ENCODE assay signal across 14 cellular contexts in genomic region chr11:1226981-1227550, GRCh38. TPM values are rescaled to one million over a fixed set of nuclear protein-coding genes. Genes with fewer than 3 reads are reported as not detected.
DNase-seq lines count a peak whose midpoint lies in the region; ATAC-seq and TF ChIP-seq lines count a peak whose summit lies in the region.
"Had no signal": no experiment of that assay in that cellular context is flagged by ENCODE, and none has a peak within 500 bp of the region (broad histone marks: within the 10 kb centered on the region; RNA-seq: fewer than 3 reads in every experiment).

No MANE protein-coding gene starts in this region.

- H3K9me2 ChIP-seq in SK-N-SH (no peaks in the 10 kb centered on the region), hepatocyte (replicated peaks; ENCODE audit: insufficient read depth) (no peaks in the 10 kb centered on the region)

- H3K4me3 ChIP-seq in SK-N-SH (ENCODE audit: low read depth in 2 of 2, low read length in 1 of 2) (no peak overlapping the region), hepatocyte (no peak overlapping the region)

- H3K9me3 ChIP-seq in SK-N-SH = no peaks in the 10 kb centered on the region
- no peaks in the 10 kb centered on the region for H3K9me3 ChIP-seq in hepatocyte (ENCODE audit: low read depth)

- no peaks in the 10 kb centered on the region for H3K27me3 ChIP-seq in SK-N-SH (ENCODE audit: insufficient read depth)
- H3K27me3 ChIP-seq in hepatocyte = no peaks in the 10 kb centered on the region

- intact Hi-C loops in sciatic nerve (cut with DNase I) = no loop called here

- no peak for TF ChIP-seq EP300 in SK-N-SH (IDR thresholded peaks at IDR 0.05; ENCODE audit: borderline replicate concordance in 1 of 2, low read depth in 1 of 2, low read length in 1 of 2)

- no peak overlapping the region for H3K9ac ChIP-seq in SK-N-SH

- TF ChIP-seq RAD21 in SK-N-SH (IDR thresholded peaks at IDR 0.05; ENCODE audit: low read length) = no peak

- no peaks in the 10 kb centered on the region for H3K36me3 ChIP-seq in SK-N-SH (replicated peaks in 1 of 2; ENCODE audit: control insufficient read depth in 1 of 2, insufficient read depth in 2 of 2, low read length in 1 of 2)
- H3K36me3 ChIP-seq in hepatocyte (replicated peaks; ENCODE audit: insufficient read depth, low read depth) = no peaks in the 10 kb centered on the region

- no CpG with 5 or more reads among the region's 23 CpGs for WGBS in SK-N-SH (ENCODE audit: low lambda C conversion rate)
- WGBS in hepatocyte (ENCODE audit: low lambda C conversion rate, missing lambda C conversion rate) = 82% methylated on average over 10 of the region's 23 CpGs

- no peak overlapping the region for H3K27ac ChIP-seq in SK-N-SH (ENCODE audit: low read depth in 2 of 2, low read length in 1 of 2)
- no peak overlapping the region for H3K27ac ChIP-seq in hepatocyte

- DNase-seq in NCI-H82 (lab: John Stamatoyannopoulos, UW) (peak; percentile 33), NCI-H82 treated with DMSO at 0.1 percent for 48 hours (lab: John Stamatoyannopoulos, UW; ENCODE audit: unreplicated experiment) (no peak), SK-N-SH (peak; percentile 77), hepatocyte (ENCODE audit: low spot score) (no peak), sciatic nerve (ENCODE audit: low spot score) (peak; percentile 48), GM13977 (ENCODE audit: low spot score) (no peak), medulla oblongata (ENCODE audit: extremely low spot score) (no peak), nucleus accumbens (lab: John Stamatoyannopoulos, UW) (no peak)
- DNase-seq: activated CD4-positive, alpha-beta T cell treated with anti-CD3 and anti-CD28 coated beads, Interleukin-2, amount 50 U/mL, for 48 hours; activated naive CD4-positive, alpha-beta T cell treated with anti-CD3 and anti-CD28 coated beads, Interleukin-2, amount 50 U/mL, for 16 hours; NCI-H1092 treated with DMSO at 0.1 percent for 48 hours; NCI-H526 had no signal

- no peak overlapping the region for H2AFZ ChIP-seq in SK-N-SH (ENCODE audit: low read depth)
- no peak overlapping the region for H2AFZ ChIP-seq in hepatocyte

- H3K4me1 ChIP-seq in SK-N-SH (ENCODE audit: control insufficient read depth in 1 of 2, insufficient read depth in 2 of 2, low read depth in 1 of 2, low read length in 1 of 2) (peaks cover 0 to 2% of the 10 kb centered on the region in 2 experiments; a peak in 1 of 4 replicates), hepatocyte (ENCODE audit: insufficient read depth) (no peaks in the 10 kb centered on the region)

- POLR2A ChIA-PET in SK-N-SH (lab: Yijun Ruan, JAX) = no interaction called here

- H3F3A ChIP-seq in SK-N-SH (replicated peaks; ENCODE audit: insufficient read depth) = no peaks in the 10 kb centered on the region

- H4K20me1 ChIP-seq in SK-N-SH (ENCODE audit: insufficient read depth) = no peaks in the 10 kb centered on the region
- no peaks in the 10 kb centered on the region for H4K20me1 ChIP-seq in hepatocyte (ENCODE audit: insufficient read depth, poor library complexity, severe bottlenecking)

- in situ Hi-C loops in GM13977 (cut with MboI; ENCODE audit: low pct_unique_long_range_greater_than_20kb, low sequenced_read_pairs, unreplicated experiment) = no loop called here

- ATAC-seq in sciatic nerve = no peak

- no peaks in the 10 kb centered on the region for H3K79me2 ChIP-seq in SK-N-SH (ENCODE audit: insufficient read depth)
- H3K79me2 ChIP-seq in hepatocyte = no peaks in the 10 kb centered on the region

- CTCF ChIA-PET in SK-N-SH (lab: Yijun Ruan, JAX) = interaction anchor here (1.1 to 2.1 kb wide), 3 partner anchors 27 to 289 kb away, joined by 3 to 7 read pairs (median 5); no protein-coding TSS in a partner anchor

- H3K4me2 ChIP-seq in SK-N-SH (no peak overlapping the region), hepatocyte (no peak overlapping the region)

- no peak for TF ChIP-seq CTCF in SK-N-SH (IDR thresholded peaks at IDR 0.05)
- peak; percentile 3 for TF ChIP-seq CTCF in hepatocyte (IDR thresholded peaks at IDR 0.05; ENCODE audit: poor library complexity)
- TF ChIP-seq CTCF in GM13977 (IDR thresholded peaks at IDR 0.05; ENCODE audit: extremely low read depth, insufficient read depth, missing control alignments) = no peak

TF ChIP-seq in SK-N-SH, 30 proteins besides CTCF, POLR2A, EP300 and RAD21:
- TF ChIP-seq, protein P1, sequence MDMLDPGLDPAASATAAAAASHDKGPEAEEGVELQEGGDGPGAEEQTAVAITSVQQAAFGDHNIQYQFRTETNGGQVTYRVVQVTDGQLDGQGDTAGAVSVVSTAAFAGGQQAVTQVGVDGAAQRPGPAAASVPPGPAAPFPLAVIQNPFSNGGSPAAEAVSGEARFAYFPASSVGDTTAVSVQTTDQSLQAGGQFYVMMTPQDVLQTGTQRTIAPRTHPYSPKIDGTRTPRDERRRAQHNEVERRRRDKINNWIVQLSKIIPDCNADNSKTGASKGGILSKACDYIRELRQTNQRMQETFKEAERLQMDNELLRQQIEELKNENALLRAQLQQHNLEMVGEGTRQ (IDR thresholded peaks at IDR 0.05; ENCODE audit: borderline replicate concordance, low read depth, low read length) = no peak
- TF ChIP-seq, protein P2, sequence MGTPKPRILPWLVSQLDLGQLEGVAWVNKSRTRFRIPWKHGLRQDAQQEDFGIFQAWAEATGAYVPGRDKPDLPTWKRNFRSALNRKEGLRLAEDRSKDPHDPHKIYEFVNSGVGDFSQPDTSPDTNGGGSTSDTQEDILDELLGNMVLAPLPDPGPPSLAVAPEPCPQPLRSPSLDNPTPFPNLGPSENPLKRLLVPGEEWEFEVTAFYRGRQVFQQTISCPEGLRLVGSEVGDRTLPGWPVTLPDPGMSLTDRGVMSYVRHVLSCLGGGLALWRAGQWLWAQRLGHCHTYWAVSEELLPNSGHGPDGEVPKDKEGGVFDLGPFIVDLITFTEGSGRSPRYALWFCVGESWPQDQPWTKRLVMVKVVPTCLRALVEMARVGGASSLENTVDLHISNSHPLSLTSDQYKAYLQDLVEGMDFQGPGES (IDR thresholded peaks at IDR 0.05; ENCODE audit: low read depth, low read length) = no peak
- TF ChIP-seq SMC3 (IDR thresholded peaks at IDR 0.05; ENCODE audit: low read depth, low read length) = no peak
- TF ChIP-seq GATA2 (CRISPR knock-in tag; IDR thresholded peaks at IDR 0.05) = no peak
- TF ChIP-seq FOXJ3 (CRISPR knock-in tag; IDR thresholded peaks at IDR 0.05) = no peak
- TF ChIP-seq, protein P3, sequence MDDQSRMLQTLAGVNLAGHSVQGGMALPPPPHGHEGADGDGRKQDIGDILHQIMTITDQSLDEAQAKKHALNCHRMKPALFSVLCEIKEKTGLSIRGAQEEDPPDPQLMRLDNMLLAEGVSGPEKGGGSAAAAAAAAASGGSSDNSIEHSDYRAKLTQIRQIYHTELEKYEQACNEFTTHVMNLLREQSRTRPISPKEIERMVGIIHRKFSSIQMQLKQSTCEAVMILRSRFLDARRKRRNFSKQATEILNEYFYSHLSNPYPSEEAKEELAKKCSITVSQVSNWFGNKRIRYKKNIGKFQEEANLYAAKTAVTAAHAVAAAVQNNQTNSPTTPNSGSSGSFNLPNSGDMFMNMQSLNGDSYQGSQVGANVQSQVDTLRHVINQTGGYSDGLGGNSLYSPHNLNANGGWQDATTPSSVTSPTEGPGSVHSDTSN (IDR thresholded peaks at IDR 0.05) = no peak
- TF ChIP-seq YY1 (IDR thresholded peaks at IDR 0.05; ENCODE audit: low read depth) = no peak
- no peak for TF ChIP-seq NFIC (IDR thresholded peaks at IDR 0.05; ENCODE audit: borderline replicate concordance)
- TF ChIP-seq, protein P4, sequence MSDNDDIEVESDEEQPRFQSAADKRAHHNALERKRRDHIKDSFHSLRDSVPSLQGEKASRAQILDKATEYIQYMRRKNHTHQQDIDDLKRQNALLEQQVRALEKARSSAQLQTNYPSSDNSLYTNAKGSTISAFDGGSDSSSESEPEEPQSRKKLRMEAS (IDR thresholded peaks at IDR 0.05; ENCODE audit: low read depth) = no peak

RNA-seq across cellular contexts. Expression of gene MUC5B, which starts 4.2 kb away (rescaled TPM):
- polyA plus RNA-seq in SK-N-SH (2012; rRNA removed) = not detected in 2 replicates
- not detected in 2 replicates for polyA plus RNA-seq in SK-N-SH (2012; cell fraction: cytosol; rRNA removed)
- not detected in 2 replicates for polyA plus RNA-seq in SK-N-SH (2012; cell fraction: nucleus; rRNA removed)
- 0.07 and 0.08 TPM in 2 replicates for total RNA-seq in hepatocyte
- 0.06 and 0.15 TPM in 2 replicates for polyA plus RNA-seq in hepatocyte
- total RNA-seq in sciatic nerve = 0.71 TPM
- total RNA-seq: A673, dermis microvascular lymphatic vessel endothelial cell had no signal

Comparison
In these comparisons a context has a peak if more than half of its experiments do, and no peak if none do; other contexts are left out.
1. DNase-seq: peak in NCI-H82 (single experiment), SK-N-SH (single experiment) and sciatic nerve (single experiment); none in NCI-H82 treated with DMSO at 0.1 percent for 48 hours (single experiment), hepatocyte (single experiment), GM13977 (single experiment), medulla oblongata (single experiment) and nucleus accumbens (0 of 56).